8 cellular contexts compared by ENCODE assay signal in the genomic region with DNA sequence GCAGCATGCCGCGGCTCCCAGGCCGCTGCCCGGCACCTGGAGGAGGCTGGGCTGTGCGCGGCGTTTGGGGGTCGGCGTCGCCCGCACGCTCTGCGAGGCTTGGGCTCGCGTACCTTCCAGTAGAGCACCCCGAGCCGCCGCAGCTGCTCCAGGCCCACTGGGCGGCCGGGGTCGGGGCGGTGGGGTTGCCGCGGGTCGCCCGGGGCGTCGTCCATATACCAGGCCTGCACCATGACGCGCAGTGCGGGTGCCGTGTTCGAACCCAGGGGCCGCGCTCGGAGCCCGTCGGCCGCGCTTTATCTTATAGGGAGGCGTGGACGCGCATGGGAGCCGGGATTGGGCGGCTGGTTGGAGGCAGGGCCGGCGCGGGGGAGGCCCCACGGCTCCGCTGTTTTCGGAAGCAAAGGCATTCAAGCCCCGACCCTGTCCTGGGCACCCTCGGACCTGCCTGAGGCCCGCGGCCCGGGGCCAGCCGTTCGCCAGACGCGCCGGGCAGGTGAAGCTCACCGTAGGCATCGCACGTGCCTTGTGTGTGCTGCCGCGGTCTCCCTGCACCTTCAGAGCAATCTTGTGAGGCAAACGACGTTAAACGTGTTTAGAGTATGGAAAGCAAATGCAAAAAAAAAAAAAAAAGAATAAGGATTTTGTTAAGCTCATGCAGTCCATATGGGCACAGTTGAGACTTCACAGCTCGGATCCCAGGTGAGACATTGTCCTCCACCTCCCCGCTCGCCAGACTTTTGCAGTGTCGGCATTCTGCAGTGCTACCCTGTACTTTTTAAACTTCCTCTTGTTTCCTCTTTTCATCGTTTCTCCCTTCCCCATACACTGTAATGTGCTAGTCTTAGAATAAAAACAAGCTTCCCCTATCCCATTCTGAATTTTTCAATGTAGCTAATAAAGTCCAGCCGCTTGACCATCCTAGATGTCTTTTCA. TPM values are rescaled to one million over a fixed set of nuclear protein-coding genes. Genes with fewer than 3 reads are reported as not detected.
DNase-seq lines count a peak whose midpoint lies in the region; ATAC-seq and TF ChIP-seq lines count a peak whose summit lies in the region.

A gene with protein sequence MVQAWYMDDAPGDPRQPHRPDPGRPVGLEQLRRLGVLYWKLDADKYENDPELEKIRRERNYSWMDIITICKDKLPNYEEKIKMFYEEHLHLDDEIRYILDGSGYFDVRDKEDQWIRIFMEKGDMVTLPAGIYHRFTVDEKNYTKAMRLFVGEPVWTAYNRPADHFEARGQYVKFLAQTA (minus strand): TSS at position 277 of the 936 bp plus-strand sequence. CDS start 44 bp downstream, at position 233.

- H3K36me3 ChIP-seq in DND-41 (ENCODE audit: insufficient read depth, low read length) = peaks cover 8% of the 10 kb centered on the region
- no peaks in the 10 kb centered on the region for H3K36me3 ChIP-seq in neural cell (ENCODE audit: insufficient read depth, low read length)
- H3K36me3 ChIP-seq in stomach smooth muscle (ENCODE audit: control insufficient read depth in 2 of 2, insufficient read depth in 2 of 2, low read length in 2 of 2) = no peaks in the 10 kb centered on the region

- TF ChIP-seq EP300 in neural cell (conservative IDR thresholded peaks at IDR 0.05; ENCODE audit: poor library complexity, severe bottlenecking) = peak; percentile 19

- H3K9me3 ChIP-seq in DND-41 (ENCODE audit: insufficient read depth, low read length, severe bottlenecking) (no peaks in the 10 kb centered on the region), neural cell (ENCODE audit: low read length) (no peaks in the 10 kb centered on the region), stomach smooth muscle (ENCODE audit: control insufficient read depth in 2 of 2, low read length in 2 of 2) (no peaks in the 10 kb centered on the region)

- H2AFZ ChIP-seq in DND-41 (ENCODE audit: low read depth, low read length) = peak within 1 kb of the TSS; percentile 90
- H2AFZ ChIP-seq in neural cell (ENCODE audit: low read depth, low read length) = peak within 1 kb of the TSS; percentile 94

- H3K4me1 ChIP-seq in DND-41 (ENCODE audit: insufficient read depth, low read length) = peaks cover 35% of the 10 kb centered on the region
- peaks cover 28% of the 10 kb centered on the region for H3K4me1 ChIP-seq in stomach smooth muscle (ENCODE audit: control insufficient read depth, insufficient read depth, low read length)

- H3K79me2 ChIP-seq in DND-41 (ENCODE audit: insufficient read depth, low read length) (peaks cover 41% of the 10 kb centered on the region), neural cell (replicated peaks; ENCODE audit: insufficient read depth, low read length) (no peaks in the 10 kb centered on the region)

- H3K9ac ChIP-seq in DND-41 (ENCODE audit: low read depth, low read length) (peak within 1 kb of the TSS; percentile 95), neural cell (ENCODE audit: low read length) (peak within 1 kb of the TSS; percentile 95), stomach smooth muscle (ENCODE audit: low read length in 2 of 2) (peak within 1 kb of the TSS; percentile 76 to 78)

- TF ChIP-seq RAD21 in neural cell (conservative IDR thresholded peaks at IDR 0.05) = no peak

- H3K4me3 ChIP-seq in DND-41 (ENCODE audit: low read depth in 1 of 2, low read length in 2 of 2) (peak within 1 kb of the TSS; percentile 65 to 84), neural cell (ENCODE audit: low read length) (peak within 1 kb of the TSS; percentile 83), stomach smooth muscle (ENCODE audit: low read length in 2 of 2) (peak within 1 kb of the TSS; percentile 85 to 87)

- H3F3A ChIP-seq in neural cell (ENCODE audit: insufficient read depth, low read length, poor library complexity, severe bottlenecking) = no peaks in the 10 kb centered on the region

- ATAC-seq in DND-41 (ENCODE audit: insufficient read depth, low read depth) (peak; percentile 78), GM21528 (IDR thresholded peaks at IDR 0.05; ENCODE audit: low FRiP score, unreplicated experiment) (peak; percentile 73)

- H3K9me2 ChIP-seq in neural cell (ENCODE audit: insufficient read depth, low read length) = no peaks in the 10 kb centered on the region

- no peaks in the 10 kb centered on the region for H4K20me1 ChIP-seq in DND-41 (ENCODE audit: insufficient read depth, low read length)
- no peaks in the 10 kb centered on the region for H4K20me1 ChIP-seq in neural cell (ENCODE audit: insufficient read depth)

- TF ChIP-seq CTCF in DND-41 (IDR thresholded peaks at IDR 0.05; ENCODE audit: borderline replicate concordance, extremely low read depth, low read length, poor library complexity, severe bottlenecking) = no peak
- no peak for TF ChIP-seq CTCF in neural cell (IDR thresholded peaks at IDR 0.05; ENCODE audit: poor library complexity, severe bottlenecking)

- H3K27ac ChIP-seq in DND-41 (ENCODE audit: low read length) (peak within 1 kb of the TSS; percentile 93), neural cell (ENCODE audit: low read length) (peak within 1 kb of the TSS; percentile 97), stomach smooth muscle (ENCODE audit: low read length) (peak within 1 kb of the TSS; percentile 96)

- peak within 1 kb of the TSS; percentile 81 for H3K4me2 ChIP-seq in DND-41 (ENCODE audit: insufficient read depth, low read length)
- peak within 1 kb of the TSS; percentile 98 for H3K4me2 ChIP-seq in neural cell (ENCODE audit: low read length)

- H3K27me3 ChIP-seq in DND-41 (ENCODE audit: insufficient read depth, low read length, poor library complexity) (no peaks in the 10 kb centered on the region), neural cell (ENCODE audit: insufficient read depth, low read depth, low read length) (no peaks in the 10 kb centered on the region), stomach smooth muscle (ENCODE audit: control insufficient read depth in 1 of 2, insufficient read depth in 2 of 2, low read length in 2 of 2) (no peaks in the 10 kb centered on the region)

- DNase-seq in DND-41 (peak; percentile 84), HuH-7 (ENCODE audit: low spot score) (peak; percentile 80), RPMI7951 (ENCODE audit: low read depth) (peak; percentile 75), fibroblast of the conjunctiva (ENCODE audit: low read depth) (peak; percentile 30)
- peak; percentile 67 for DNase-seq in activated effector memory CD4-positive, alpha-beta T cell treated with Interleukin-2 at 50 U/mL for 16 hours

TF ChIP-seq in neural cell, 6 proteins besides CTCF, POLR2A, EP300 and RAD21:
- peak; percentile 29 for TF ChIP-seq TAF1 (IDR thresholded peaks at IDR 0.05; ENCODE audit: low read depth)
- no peak for TF ChIP-seq EZH2 (IDR thresholded peaks at IDR 0.05; ENCODE audit: borderline replicate concordance, insufficient read depth, low read length, poor library complexity, severe bottlenecking)
- TF ChIP-seq MXI1 (conservative IDR thresholded peaks at IDR 0.05; ENCODE audit: poor library complexity, severe bottlenecking) = peak; percentile 54
- TF ChIP-seq, protein P1, sequence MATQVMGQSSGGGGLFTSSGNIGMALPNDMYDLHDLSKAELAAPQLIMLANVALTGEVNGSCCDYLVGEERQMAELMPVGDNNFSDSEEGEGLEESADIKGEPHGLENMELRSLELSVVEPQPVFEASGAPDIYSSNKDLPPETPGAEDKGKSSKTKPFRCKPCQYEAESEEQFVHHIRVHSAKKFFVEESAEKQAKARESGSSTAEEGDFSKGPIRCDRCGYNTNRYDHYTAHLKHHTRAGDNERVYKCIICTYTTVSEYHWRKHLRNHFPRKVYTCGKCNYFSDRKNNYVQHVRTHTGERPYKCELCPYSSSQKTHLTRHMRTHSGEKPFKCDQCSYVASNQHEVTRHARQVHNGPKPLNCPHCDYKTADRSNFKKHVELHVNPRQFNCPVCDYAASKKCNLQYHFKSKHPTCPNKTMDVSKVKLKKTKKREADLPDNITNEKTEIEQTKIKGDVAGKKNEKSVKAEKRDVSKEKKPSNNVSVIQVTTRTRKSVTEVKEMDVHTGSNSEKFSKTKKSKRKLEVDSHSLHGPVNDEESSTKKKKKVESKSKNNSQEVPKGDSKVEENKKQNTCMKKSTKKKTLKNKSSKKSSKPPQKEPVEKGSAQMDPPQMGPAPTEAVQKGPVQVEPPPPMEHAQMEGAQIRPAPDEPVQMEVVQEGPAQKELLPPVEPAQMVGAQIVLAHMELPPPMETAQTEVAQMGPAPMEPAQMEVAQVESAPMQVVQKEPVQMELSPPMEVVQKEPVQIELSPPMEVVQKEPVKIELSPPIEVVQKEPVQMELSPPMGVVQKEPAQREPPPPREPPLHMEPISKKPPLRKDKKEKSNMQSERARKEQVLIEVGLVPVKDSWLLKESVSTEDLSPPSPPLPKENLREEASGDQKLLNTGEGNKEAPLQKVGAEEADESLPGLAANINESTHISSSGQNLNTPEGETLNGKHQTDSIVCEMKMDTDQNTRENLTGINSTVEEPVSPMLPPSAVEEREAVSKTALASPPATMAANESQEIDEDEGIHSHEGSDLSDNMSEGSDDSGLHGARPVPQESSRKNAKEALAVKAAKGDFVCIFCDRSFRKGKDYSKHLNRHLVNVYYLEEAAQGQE (IDR thresholded peaks at IDR 0.05; ENCODE audit: borderline replicate concordance) = no peak
- no peak for TF ChIP-seq SMC3 (conservative IDR thresholded peaks at IDR 0.05; ENCODE audit: poor library complexity)
- peak; percentile 89 for TF ChIP-seq POLR2AphosphoS5 (IDR thresholded peaks at IDR 0.05)

RNA-seq across cellular contexts. Expression of the gene that starts here (rescaled TPM):
- 91.8 and 102 TPM in 2 replicates for total RNA-seq in RPMI7951 (2014; rRNA removed; shearing (Covaris generic))
- 21.3 and 23.9 TPM in 2 replicates for polyA plus RNA-seq in neural cell
- polyA minus RNA-seq in neural cell = 8.3 and 9.5 TPM in 2 replicates

Comparison
In these comparisons a context has a peak if more than half of its experiments do, and no peak if none do; other contexts are left out.
1. Peak in every context shown above with its lines: DNase-seq, ATAC-seq, H3K4me3 ChIP-seq and H3K27ac ChIP-seq.
2. DNase-seq: peak in every context shown above with its lines; median percentile 84 in DND-41; 80 in HuH-7; 75 in RPMI7951; 67 in activated effector memory CD4-positive, alpha-beta T cell treated with Interleukin-2 at 50 U/mL for 16 hours; 30 in fibroblast of the conjunctiva.